35 cellular contexts compared by ENCODE assay signal in genomic region chr17:46793541-46793940, GRCh38. TPM values are rescaled to one million over a fixed set of nuclear protein-coding genes. Genes with fewer than 3 reads are reported as not detected.
"Had no signal": no experiment of that assay in that cellular context is flagged by ENCODE, and none has a peak within 500 bp of the region (broad histone marks: within the 10 kb centered on the region; RNA-seq: fewer than 3 reads in every experiment).

No MANE protein-coding gene starts in this region.

- H3K36me3 Mint-ChIP-seq: activated naive CD4-positive, alpha-beta T cell treated with anti-CD3 and anti-CD28 coated beads, Interleukin-2, amount 50 U/mL, for 24 hours; activated naive CD8-positive, alpha-beta T cell treated with anti-CD3 and anti-CD28 coated beads, Interleukin-2, amount 10 ng/mL, durations not matched to agents 7 days and 5 days had no signal

- ATAC-seq: activated CD4-positive, alpha-beta T cell treated with anti-CD3 and anti-CD28 coated beads for 36 hours; activated CD4-positive, CD25-positive, alpha-beta regulatory T cell treated with anti-CD3 and anti-CD28 coated beads, Interleukin-2, amount 50 U/mL, for 24 hours; activated CD8-positive, alpha-beta T cell treated with anti-CD3 and anti-CD28 coated beads, Interleukin-2, amount 10 ng/mL, durations not matched to agents 7 days and 5 days; WTC11 had no signal

- FAIRE-seq: TTC549 had no signal

- H3K4me1 ChIP-seq: ascending aorta, Peyer's patch, SJSA1 had no signal

- H3K27ac ChIP-seq: ascending aorta, cardiac muscle cell, KMS-11, Peyer's patch, SJSA1 had no signal

- H3K4me3 Mint-ChIP-seq: activated CD4-positive, alpha-beta T cell treated with anti-CD3 and anti-CD28 coated beads for 36 hours; activated CD4-positive, alpha-beta T cell treated with anti-CD3 and anti-CD28 coated beads, Interleukin-2, amount 10 ng/mL, durations not matched to agents 7 days and 5 days; activated CD8-positive, alpha-beta T cell treated with anti-CD3 and anti-CD28 coated beads, Interleukin-2, amount 10 ng/mL, durations not matched to agents 7 days and 5 days; activated naive CD4-positive, alpha-beta T cell treated with anti-CD3 and anti-CD28 coated beads, Interleukin-2, amount 50 U/mL, for 24 hours; activated naive CD8-positive, alpha-beta T cell treated with anti-CD3 and anti-CD28 coated beads, Interleukin-2, amount 10 ng/mL, durations not matched to agents 7 days and 5 days; activated T-cell treated with anti-CD3 and anti-CD28 coated beads, Interleukin-2, amount 50 U/mL, for 24 hours; central memory CD8-positive, alpha-beta T cell; T-helper 1 cell treated with Interleukin-12 subunit alpha and Interleukin-12 subunit beta and Interleukin-4 antibody, amounts not matched to agents 30 μg/mL and 1 μg/mL, for 36 hours; T-helper 2 cell treated with Interferon-gamma antibody and Interleukin-4, amounts not matched to agents 5 μg/mL and 100 μg/mL, for 36 hours; WTC11 had no signal

- H3K4me3 ChIP-seq: ascending aorta, cardiac muscle cell, MG63, Peyer's patch, SJSA1 had no signal

- H3K27me3 ChIP-seq: ascending aorta, cardiac muscle cell, MG63 had no signal

- H3K9me3 Mint-ChIP-seq: activated CD4-positive, alpha-beta T cell treated with anti-CD3 and anti-CD28 coated beads, Interleukin-2, amount 10 ng/mL, durations not matched to agents 7 days and 5 days; activated naive CD4-positive, alpha-beta T cell treated with anti-CD3 and anti-CD28 coated beads, Interleukin-2, amount 50 U/mL, for 24 hours; activated naive CD8-positive, alpha-beta T cell treated with anti-CD3 and anti-CD28 coated beads, Interleukin-2, amount 10 ng/mL, durations not matched to agents 7 days and 5 days; activated T-cell treated with anti-CD3 and anti-CD28 coated beads, Interleukin-2, amount 50 U/mL, for 24 hours; activated T-helper 2 cell treated with anti-CD3 and anti-CD28 coated beads, Interferon-gamma antibody, Interleukin-2, Interleukin-4, amounts not matched to agents 10 μg/mL and 5 μg/mL and 100 μg/mL, durations not matched to agents 14 hours and 24 hours and 36 hours; central memory CD8-positive, alpha-beta T cell; T-helper 1 cell treated with Interleukin-12 subunit alpha and Interleukin-12 subunit beta and Interleukin-4 antibody, amounts not matched to agents 30 μg/mL and 1 μg/mL, for 36 hours; T-helper 2 cell treated with Interferon-gamma antibody and Interleukin-4, amounts not matched to agents 5 μg/mL and 100 μg/mL, for 36 hours had no signal

- H3K36me3 ChIP-seq: ascending aorta, cardiac muscle cell, MG63, Peyer's patch, SJSA1 had no signal

- H3K9ac ChIP-seq: KMS-11, SK-N-SH had no signal

- H3K27ac Mint-ChIP-seq: activated CD4-positive, alpha-beta T cell treated with anti-CD3 and anti-CD28 coated beads for 36 hours; activated CD4-positive, alpha-beta T cell treated with anti-CD3 and anti-CD28 coated beads, Interleukin-2, amount 10 ng/mL, durations not matched to agents 7 days and 5 days; activated CD8-positive, alpha-beta T cell treated with anti-CD3 and anti-CD28 coated beads, Interleukin-2, amount 10 ng/mL, durations not matched to agents 7 days and 5 days; activated naive CD4-positive, alpha-beta T cell treated with anti-CD3 and anti-CD28 coated beads, Interleukin-2, amount 50 U/mL, for 24 hours; activated naive CD8-positive, alpha-beta T cell treated with anti-CD3 and anti-CD28 coated beads, Interleukin-2, amount 10 ng/mL, durations not matched to agents 7 days and 5 days; activated T-cell treated with anti-CD3 and anti-CD28 coated beads, Interleukin-2, amount 50 U/mL, for 24 hours; activated T-helper 2 cell treated with anti-CD3 and anti-CD28 coated beads, Interferon-gamma antibody, Interleukin-2, Interleukin-4, amounts not matched to agents 10 μg/mL and 5 μg/mL and 100 μg/mL, durations not matched to agents 14 hours and 24 hours and 36 hours; T-helper 1 cell treated with Interleukin-12 subunit alpha and Interleukin-12 subunit beta and Interleukin-4 antibody, amounts not matched to agents 30 μg/mL and 1 μg/mL, for 36 hours; T-helper 2 cell treated with Interferon-gamma antibody and Interleukin-4, amounts not matched to agents 5 μg/mL and 100 μg/mL, for 36 hours; WTC11 had no signal

- H3K9me3 ChIP-seq: MG63, Peyer's patch, SK-N-SH had no signal

- H3K4me1 Mint-ChIP-seq: activated CD4-positive, alpha-beta T cell treated with anti-CD3 and anti-CD28 coated beads for 36 hours; activated CD4-positive, alpha-beta T cell treated with anti-CD3 and anti-CD28 coated beads, Interleukin-2, amount 10 ng/mL, durations not matched to agents 7 days and 5 days; activated naive CD4-positive, alpha-beta T cell treated with anti-CD3 and anti-CD28 coated beads, Interleukin-2, amount 50 U/mL, for 24 hours; central memory CD8-positive, alpha-beta T cell had no signal

- H3K4me2 ChIP-seq: KMS-11, SK-N-SH had no signal

- DNase-seq: activated CD4-positive, alpha-beta T cell treated with anti-CD3 and anti-CD28 coated beads for 36 hours; activated CD4-positive, alpha-beta T cell treated with anti-CD3 and anti-CD28 coated beads, Interleukin-2, amount 10 ng/mL, durations not matched to agents 7 days and 5 days; activated CD4-positive, alpha-beta T cell treated with anti-CD3 and anti-CD28 coated beads, Interleukin-2, amount 50 U/mL, for 48 hours; activated CD8-positive, alpha-beta T cell treated with anti-CD3 and anti-CD28 coated beads, Interleukin-2, amount 10 ng/mL, durations not matched to agents 7 days and 5 days; activated gamma-delta T cell; activated naive CD4-positive, alpha-beta T cell treated with Interleukin-2 at 50 U/mL for 16 hours; activated naive CD8-positive, alpha-beta T cell treated with anti-CD3 and anti-CD28 coated beads, Interleukin-2, amount 10 ng/mL, durations not matched to agents 7 days and 5 days; activated T-cell treated with anti-CD3 and anti-CD28 coated beads, Interleukin-2, amount 50 U/mL, for 24 hours; amygdala; MG63; NCI-H1048; NCI-H1105 treated with DMSO at 0.1 percent for 48 hours; NCI-H1436; NCI-H1694; NCI-H1930; NCI-H2081 treated with DMSO at 0.1 percent for 48 hours; NCI-H345; NCI-H524 treated with DMSO at 0.1 percent for 48 hours; Peyer's patch; RPMI8226; SHP77 treated with DMSO at 0.1 percent for 48 hours; SK-N-SH had no signal

RNA-seq across cellular contexts. Expression of gene WNT3, which starts 25.0 kb away (rescaled TPM):
- total RNA-seq: activated CD4-positive, alpha-beta T cell treated with anti-CD3 and anti-CD28 coated beads, Interleukin-2, amount 10 ng/mL, durations not matched to agents 7 days and 5 days; activated CD8-positive, alpha-beta T cell treated with anti-CD3 and anti-CD28 coated beads, Interleukin-2, amount 10 ng/mL, durations not matched to agents 7 days and 5 days; activated naive CD8-positive, alpha-beta T cell treated with anti-CD3 and anti-CD28 coated beads, Interleukin-2, amount 10 ng/mL, durations not matched to agents 7 days and 5 days; ascending aorta had no signal

RNA-seq across cellular contexts. Expression of gene WNT9B, which starts 57.8 kb away (rescaled TPM):
- total RNA-seq: activated CD4-positive, alpha-beta T cell treated with anti-CD3 and anti-CD28 coated beads for 36 hours; activated CD4-positive, alpha-beta T cell treated with anti-CD3 and anti-CD28 coated beads, Interleukin-2, amount 10 ng/mL, durations not matched to agents 7 days and 5 days; activated CD8-positive, alpha-beta T cell treated with anti-CD3 and anti-CD28 coated beads, Interleukin-2, amount 10 ng/mL, durations not matched to agents 7 days and 5 days; activated naive CD8-positive, alpha-beta T cell treated with anti-CD3 and anti-CD28 coated beads, Interleukin-2, amount 10 ng/mL, durations not matched to agents 7 days and 5 days; activated T-helper 2 cell treated with anti-CD3 and anti-CD28 coated beads, Interferon-gamma antibody, Interleukin-2, Interleukin-4, amounts not matched to agents 10 μg/mL and 5 μg/mL and 100 μg/mL, durations not matched to agents 14 hours and 24 hours and 36 hours; cardiac muscle cell; NCI-H460; SJSA1 had no signal
- polyA plus RNA-seq: SK-N-SH had no signal
